9 cellular contexts compared by ENCODE assay signal in genomic region chr4:39446842-39447573, GRCh38. TPM values are rescaled to one million over a fixed set of nuclear protein-coding genes. Genes with fewer than 3 reads are reported as not detected.
DNase-seq lines count a peak whose midpoint lies in the region; ATAC-seq, FAIRE-seq and TF ChIP-seq lines count a peak whose summit lies in the region.
"Had no signal": no experiment of that assay in that cellular context is flagged by ENCODE, and none has a peak within 500 bp of the region (broad histone marks: within the 10 kb centered on the region; RNA-seq: fewer than 3 reads in every experiment).

No MANE protein-coding gene starts in this region.

- peak; percentile 56 for DNase-seq in GM12891 (ENCODE audit: insufficient read length, low spot score)
- peak; percentile 22 to 50 (median 29) for DNase-seq in T-helper 1 cell
- DNase-seq in cerebellum (ENCODE audit: low spot score) = peak; percentile 31
- peak; percentile 73 for DNase-seq in kidney tubule cell (ENCODE audit: low spot score)
- peak; percentile 20 to 35 for DNase-seq in stimulated activated CD8-positive, alpha-beta memory T cell treated with anti-CD3 and anti-CD28 coated beads, Interleukin-7, amount 100 ng/mL, for 48 hours (ENCODE audit: extremely low read depth in 1 of 2, low read depth in 1 of 2)
- no peak for DNase-seq in NCI-H2081 treated with DMSO at 0.1 percent for 48 hours (lab: John Stamatoyannopoulos, UW)
- DNase-seq in T1000 (lab: John Stamatoyannopoulos, UW) = no peak

- peak; percentile 74 for FAIRE-seq in GM12891 (lab: Jason Lieb, UNC)
- FAIRE-seq: TTC549 had no signal

- peak; percentile 23; the same call in 1 of the 2 replicates for TF ChIP-seq POLR2A in GM12891 (IDR thresholded peaks at IDR 0.05; ENCODE audit: low read depth, low read length)

- peak; percentile 83 for ATAC-seq in HG02588 (IDR thresholded peaks at IDR 0.05; ENCODE audit: unreplicated experiment)

TF ChIP-seq in GM12891, 5 proteins besides CTCF, POLR2A, EP300 and RAD21:
- TF ChIP-seq SPI1 (IDR thresholded peaks at IDR 0.05; ENCODE audit: low read depth, low read length) (no peak), POLR2AphosphoS5 (IDR thresholded peaks at IDR 0.05; ENCODE audit: low read depth, low read length) (no peak), PAX5 (IDR thresholded peaks at IDR 0.05; ENCODE audit: insufficient read depth, low read length, severe bottlenecking) (no peak), TAF1 (IDR thresholded peaks at IDR 0.05; ENCODE audit: low read depth, low read length) (no peak), POU2F2 (IDR thresholded peaks at IDR 0.05; ENCODE audit: low read depth, low read length) (0 out of 2 replicates have a peak, but pooled peaks have one; percentile 45)

RNA-seq across cellular contexts. Expression of gene RPL9, which starts 11.7 kb away (rescaled TPM):
- polyA plus RNA-seq in GM12891 (2012; ENCODE audit: low read depth, missing spikeins) = 3,872 TPM
- 1,493 TPM for total RNA-seq in cerebellum

RNA-seq across cellular contexts. Expression of gene LIAS, which starts 11.8 kb away (rescaled TPM):
- 14.0 TPM for polyA plus RNA-seq in GM12891 (2012; ENCODE audit: low read depth, missing spikeins)
- 22.7 TPM for total RNA-seq in cerebellum

RNA-seq across cellular contexts. Expression of gene KLB, which starts 40.3 kb away (rescaled TPM):
- polyA plus RNA-seq in GM12891 (2012; ENCODE audit: low read depth, missing spikeins) = 0.14 TPM
- total RNA-seq in cerebellum = 0.27 TPM

Comparison
In these comparisons a context has a peak if more than half of its experiments do, and no peak if none do; other contexts are left out.
1. DNase-seq: peak in GM12891 (single experiment), T-helper 1 cell (5 of 5), cerebellum (single experiment), kidney tubule cell (single experiment) and stimulated activated CD8-positive, alpha-beta memory T cell treated with anti-CD3 and anti-CD28 coated beads, Interleukin-7, amount 100 ng/mL, for 48 hours (2 of 2); none in NCI-H2081 treated with DMSO at 0.1 percent for 48 hours (single experiment) and T1000 (single experiment).